25 cellular contexts compared by ENCODE assay signal in the genomic region with DNA sequence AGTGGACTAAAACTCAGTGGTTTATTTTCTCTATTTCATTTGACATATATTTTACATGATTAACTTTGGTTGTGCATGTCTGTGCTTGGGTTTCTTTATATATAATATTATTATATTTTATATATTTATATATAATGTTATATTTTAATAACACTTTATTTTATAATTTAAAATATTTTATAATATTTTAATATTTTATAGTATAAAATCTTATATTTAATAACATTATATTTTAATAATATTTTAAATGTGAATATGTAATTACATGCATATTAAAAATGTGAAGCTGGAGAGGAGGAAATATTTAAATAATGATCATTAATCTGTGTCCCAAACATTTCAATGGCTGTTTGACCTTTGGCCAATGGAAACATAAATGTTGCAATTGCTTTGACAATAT.
DNase-seq lines count a peak whose midpoint lies in the region; ATAC-seq, FAIRE-seq and TF ChIP-seq lines count a peak whose summit lies in the region.
"Had no signal": no experiment of that assay in that cellular context is flagged by ENCODE, and none has a peak within 500 bp of the region (broad histone marks: within the 10 kb centered on the region; RNA-seq: fewer than 3 reads in every experiment).

No MANE protein-coding gene starts in this region.

- H3K4me3 ChIP-seq in pancreas, result no peak overlapping the region
- no peak overlapping the region for H3K4me3 ChIP-seq in uterus
- H3K4me3 ChIP-seq: A549; BLaER1 treated with 17β-estradiol and CSF1 and Interleukin-3, amounts not matched to agents 10 nM and 100 nM; GM12878; GM23338 had no signal

- H3K27ac ChIP-seq in pancreas, result no peak overlapping the region
- no peak overlapping the region for H3K27ac ChIP-seq in uterus
- H3K27ac ChIP-seq: 22Rv1; A549; BLaER1 treated with 17β-estradiol and CSF1 and Interleukin-3, amounts not matched to agents 10 nM and 100 nM had no signal

- H3K27me3 ChIP-seq in pancreas (no peaks in the 10 kb centered on the region), uterus (no peaks in the 10 kb centered on the region)
- H3K27me3 ChIP-seq: BE2C; BLaER1 treated with 17β-estradiol and CSF1 and Interleukin-3, amounts not matched to agents 10 nM and 100 nM had no signal

- intact Hi-C loops in pancreas (cut with DNase I) (no loop called here), uterus (cut with DNase I; ENCODE audit: low total_unique reads) (no loop called here)

- no peak for DNase-seq in RCC 7860 (ENCODE audit: low spot score)
- no peak for DNase-seq in pancreas
- no peak for DNase-seq in DMS 273 treated with DMSO at 0.1 percent for 48 hours (lab: John Stamatoyannopoulos, UW)
- no peak for DNase-seq in uterus
- no peak for DNase-seq in NCI-H128 (lab: John Stamatoyannopoulos, UW; ENCODE audit: unreplicated experiment)
- DNase-seq in GM20000 (ENCODE audit: low spot score), result no peak
- DNase-seq: ACHN; AML-193; BE2C; CD4-positive, alpha-beta T cell; CD8-positive, alpha-beta memory T cell; DMS153; DND-41; GDM1; H9 had no signal

- no peak for TF ChIP-seq CTCF in pancreas (IDR thresholded peaks at IDR 0.05)
- TF ChIP-seq CTCF in uterus (IDR thresholded peaks at IDR 0.05), result no peak
- no peak for TF ChIP-seq CTCF in GM20000 (IDR thresholded peaks at IDR 0.05; ENCODE audit: extremely low read depth, missing control alignments)

- FAIRE-seq in A204.1 (lab: Jason Lieb, UNC), result peak; percentile 98
- peak; percentile 76 for FAIRE-seq in RCC 7860 (lab: Jason Lieb, UNC)
- peak; percentile 94 for FAIRE-seq in colon (lab: Jason Lieb, UNC)
- FAIRE-seq in pancreas (lab: Jason Lieb, UNC), result peak; percentile 84
- FAIRE-seq: A549, D721Med, GM12878, GM19239 had no signal

- TF ChIP-seq POLR2A in uterus (IDR thresholded peaks at IDR 0.05), result no peak

- no peak for ATAC-seq in pancreas
- ATAC-seq: A549, GM12878, GM23338, HCT116 had no signal

- H3K4me1 ChIP-seq in pancreas (no peaks in the 10 kb centered on the region), uterus (no peaks in the 10 kb centered on the region)
- H3K4me1 ChIP-seq: A549, BE2C had no signal

- H3K36me3 ChIP-seq in pancreas, result no peaks in the 10 kb centered on the region
- no peaks in the 10 kb centered on the region for H3K36me3 ChIP-seq in uterus
- H3K36me3 ChIP-seq: BE2C; BLaER1 treated with 17β-estradiol and CSF1 and Interleukin-3, amounts not matched to agents 10 nM and 100 nM had no signal

- H3K9me3 ChIP-seq in pancreas (no peaks in the 10 kb centered on the region), uterus (no peaks in the 10 kb centered on the region)
- H3K9me3 ChIP-seq: A549, BE2C had no signal
